ENCODE assay signal across 20 cellular contexts in the genomic region with DNA sequence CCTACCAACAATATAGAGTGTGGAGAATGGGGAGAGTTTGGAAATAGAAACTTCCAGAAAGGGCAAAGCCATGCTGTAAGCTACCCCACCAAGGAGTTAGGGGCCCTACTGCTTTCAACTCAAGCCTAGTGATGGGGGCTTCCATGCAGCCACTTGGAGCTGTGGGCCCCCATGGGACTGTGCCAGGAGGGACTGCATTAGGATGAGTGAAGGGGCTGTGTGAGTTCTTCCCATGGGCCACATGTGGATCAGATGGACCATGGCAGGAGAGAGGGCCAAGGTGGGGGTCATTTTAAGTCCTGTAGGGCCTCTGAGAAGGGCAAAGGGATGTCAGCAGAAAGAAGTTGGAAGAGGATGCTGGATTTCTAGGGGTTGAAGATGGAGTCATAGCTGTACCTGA. TPM values are rescaled to one million over a fixed set of nuclear protein-coding genes. Genes with fewer than 3 reads are reported as not detected.
DNase-seq lines count a peak whose midpoint lies in the region; ATAC-seq and TF ChIP-seq lines count a peak whose summit lies in the region.
"Had no signal": no experiment of that assay in that cellular context is flagged by ENCODE, and none has a peak within 500 bp of the region (broad histone marks: within the 10 kb centered on the region; RNA-seq: fewer than 3 reads in every experiment).

No MANE protein-coding gene starts in this region.

- no peaks in the 10 kb centered on the region for H3K79me2 ChIP-seq in H9 (ENCODE audit: insufficient read depth, low read length)

- H2AK5ac ChIP-seq in H9 (ENCODE audit: insufficient read length, low read length) = no peak overlapping the region

- H3K23ac ChIP-seq in H9 (ENCODE audit: insufficient read length, low read depth, low read length) = no peak overlapping the region

- H4K91ac ChIP-seq in H9 (ENCODE audit: insufficient read length, low read depth, low read length) = peak overlapping the region; percentile 32

- peaks cover 3% of the 10 kb centered on the region; the same call in 1 of the 2 replicates for H3K4me1 ChIP-seq in H9 (ENCODE audit: insufficient read depth, low read length)
- peaks cover 0 to 51% (median 28%) of the 10 kb centered on the region in 6 donors for H3K4me1 ChIP-seq in spleen

- ATAC-seq in HG03354 (IDR thresholded peaks at IDR 0.05; ENCODE audit: poor library complexity, severe bottlenecking, unreplicated experiment) (no peak), HG02852 (IDR thresholded peaks at IDR 0.05; ENCODE audit: unreplicated experiment) (no peak)
- ATAC-seq: naive thymus-derived CD8-positive, alpha-beta T cell; stimulated activated naive CD8-positive, alpha-beta T cell treated with anti-CD3 and anti-CD28 coated beads, Interleukin-15, Interleukin-2, amounts not matched to agents 100 U/mL and 50 U/mL, for 24 hours had no signal

- TF ChIP-seq POLR2A in spleen (IDR thresholded peaks at IDR 0.05) = no peak

- no peak overlapping the region for H3T11ph ChIP-seq in H9 (ENCODE audit: low read length)

- TF ChIP-seq CTCF in H9 (conservative IDR thresholded peaks at IDR 0.05) (no peak), coronary artery (IDR thresholded peaks at IDR 0.05) (no peak), mesothelial cell of epicardium (IDR thresholded peaks at IDR 0.05; ENCODE audit: unreplicated experiment) (no peak), spleen (IDR thresholded peaks at IDR 0.05 in 8 of 11, conservative IDR thresholded peaks at IDR 0.05 in 3 of 11) (no peak)

- no peaks in the 10 kb centered on the region; the same call in 1 of the 2 replicates for H3K27me3 Mint-ChIP-seq in H9 (ENCODE audit: low read depth)
- H3K27me3 Mint-ChIP-seq in mesothelial cell of epicardium (ENCODE audit: low read depth) = no peaks in the 10 kb centered on the region

- H3K4ac ChIP-seq in H9 (ENCODE audit: low read depth, low read length) = no peak overlapping the region

- H3K27ac Mint-ChIP-seq in H9 (no peak overlapping the region; a peak in 1 of 7 replicates), mesothelial cell of epicardium (peak overlapping the region; percentile 80)
- H3K27ac Mint-ChIP-seq: activated T-cell treated with anti-CD3 and anti-CD28 coated beads, Interleukin-2, amount 50 U/mL, for 24 hours; HFFc6 had no signal

- no peak overlapping the region for H2BK20ac ChIP-seq in H9 (ENCODE audit: low read depth, low read length, poor library complexity, severe bottlenecking)

- no peak overlapping the region for H4K8ac ChIP-seq in H9 (replicated peaks; ENCODE audit: insufficient read length, low read depth, low read length)

- no peaks in the 10 kb centered on the region for H4K20me1 ChIP-seq in H9 (ENCODE audit: control insufficient read depth, insufficient read depth, insufficient read length)

- no peak overlapping the region for H2BK12ac ChIP-seq in H9 (ENCODE audit: insufficient read length, low read depth, low read length)

- H4K5ac ChIP-seq in H9 (ENCODE audit: insufficient read length, low read depth, low read length) = no peak overlapping the region

- peaks cover 0 to under 1% (median 0%) of the 10 kb centered on the region in 6 donors for H3K36me3 ChIP-seq in spleen

- no peaks in the 10 kb centered on the region for H3K79me1 ChIP-seq in H9 (ENCODE audit: insufficient read depth, low read depth, low read length, poor library complexity, severe bottlenecking)

- H3K4me1 Mint-ChIP-seq in H9 (peaks cover 25 to 37% of the 10 kb centered on the region in 2 experiments), mesothelial cell of epicardium (peaks cover 32% of the 10 kb centered on the region)

- H3K27me3 ChIP-seq in H9 (ENCODE audit: insufficient read depth, low read length) = no peaks in the 10 kb centered on the region
- H3K27me3 ChIP-seq in spleen (replicated peaks in 1 of 7) = peaks cover 0 to 6% (median 0%) of the 10 kb centered on the region in 7 donors

- H3K36me3 Mint-ChIP-seq in H9 (ENCODE audit: insufficient read depth in 1 of 3, low read depth in 3 of 3) = peaks cover 0 to 6% (median 3%) of the 10 kb centered on the region in 3 experiments; a peak in 2 of 7 replicates
- H3K36me3 Mint-ChIP-seq in mesothelial cell of epicardium = no peaks in the 10 kb centered on the region

- H3K4me3 Mint-ChIP-seq in H9 = no peak overlapping the region
- no peak overlapping the region for H3K4me3 Mint-ChIP-seq in mesothelial cell of epicardium
- H3K4me3 Mint-ChIP-seq: activated T-cell treated with anti-CD3 and anti-CD28 coated beads, Interleukin-2, amount 50 U/mL, for 24 hours; HFFc6; naive thymus-derived CD8-positive, alpha-beta T cell had no signal

- no peak overlapping the region for H3K9ac ChIP-seq in H9 (ENCODE audit: extremely low read depth, insufficient read length, low read length)

- H2AFZ ChIP-seq in H9 (ENCODE audit: low read length) = no peak overlapping the region

- H3K4me3 ChIP-seq in coronary artery = no peak overlapping the region
- H3K4me3 ChIP-seq in spleen = peak overlapping the region in 2 of 8 donors; percentile 10 to 56

- intact Hi-C loops in spleen (cut with DNase I; ENCODE audit: low total_unique reads) = no loop called here

- H3K9me3 ChIP-seq in H9 (ENCODE audit: control insufficient read depth, low read depth, low read length) (no peaks in the 10 kb centered on the region), spleen (peaks cover 0 to 5% (median 4%) of the 10 kb centered on the region in 8 donors)

- peaks cover 0 to 4% of the 10 kb centered on the region in 2 experiments; a peak in 3 of 5 replicates for H3K9me3 Mint-ChIP-seq in H9
- peaks cover 9% of the 10 kb centered on the region for H3K9me3 Mint-ChIP-seq in mesothelial cell of epicardium
- H3K9me3 Mint-ChIP-seq: activated T-cell treated with anti-CD3 and anti-CD28 coated beads, Interleukin-2, amount 50 U/mL, for 24 hours; HFFc6 had no signal

- DNase-seq in H9 (no peak), coronary artery (ENCODE audit: low spot score) (no peak), mesothelial cell of epicardium (ENCODE audit: low spot score in 2 of 2, unreplicated experiment in 2 of 2) (no peak), spleen (no peak), amygdala (lab: John Stamatoyannopoulos, UW) (no peak), NCI-H2107 (lab: John Stamatoyannopoulos, UW) (no peak)
- DNase-seq: activated CD8-positive, alpha-beta memory T cell treated with anti-CD3 and anti-CD28 coated beads for 24 hours; activated naive CD4-positive, alpha-beta T cell; activated T-cell treated with anti-CD3 and anti-CD28 coated beads, Interleukin-2, amount 50 U/mL, for 24 hours; anterior cingulate cortex; Calu3; cerebellar nuclear complex; HFFc6; naive thymus-derived CD8-positive, alpha-beta T cell; NCI-H1694; NCI-H774; stimulated activated CD4-positive, alpha-beta T cell treated with anti-CD3 and anti-CD28 coated beads, Interleukin-4, amount 100 ng/mL, for 24 hours; stimulated activated naive CD8-positive, alpha-beta T cell treated with anti-CD3 and anti-CD28 coated beads, Interleukin-15, Interleukin-2, amounts not matched to agents 100 U/mL and 50 U/mL, for 24 hours had no signal

- H2BK120ac ChIP-seq in H9 (ENCODE audit: low read depth, low read length, poor library complexity, severe bottlenecking) = no peak overlapping the region

- no peak overlapping the region for H3K4me2 ChIP-seq in H9 (ENCODE audit: insufficient read depth, insufficient read length, low read length)

- H3K23me2 ChIP-seq in H9 (ENCODE audit: insufficient read length, low read depth, low read length, poor library complexity, severe bottlenecking) = peaks cover 5% of the 10 kb centered on the region

- H2BK5ac ChIP-seq in H9 (ENCODE audit: insufficient read length, low read length) = no peak overlapping the region

- H2BK15ac ChIP-seq in H9 (ENCODE audit: low read depth, low read length) = no peak overlapping the region; the same call in 1 of the 2 replicates

- no peak overlapping the region for H3K56ac ChIP-seq in H9 (ENCODE audit: insufficient read length, low read depth, low read length)

- H3K27ac ChIP-seq in H9 (ENCODE audit: insufficient read length, low read depth, low read length) = no peak overlapping the region
- H3K27ac ChIP-seq in coronary artery = peak overlapping the region; percentile 46 to 89
- H3K27ac ChIP-seq in spleen = peak overlapping the region in 6 of 8 donors; percentile 32 to 92 (median 88)

- no peak overlapping the region for H3K14ac ChIP-seq in H9 (ENCODE audit: insufficient read depth, low read length)

- H3K18ac ChIP-seq in H9 (ENCODE audit: insufficient read length, low read depth, low read length) = no peak overlapping the region

RNA-seq across cellular contexts. Expression of a gene that starts 23.1 kb away (rescaled TPM):
- total RNA-seq in H9 (2021) = 22.2 and 23.4 TPM in 2 replicates
- 21.9 to 22.9 TPM (median 22.4 TPM) in 3 replicates for total RNA-seq in mesothelial cell of epicardium
- total RNA-seq in spleen = 10 to 100 TPM; 14.9 to 33.8 (median 24.7) TPM
- polyA plus RNA-seq in spleen = 1 to 10 TPM; 4.2 to 9.6 (median 5.1) TPM

RNA-seq across cellular contexts. Expression of a gene that starts 46.5 kb away (rescaled TPM):
- total RNA-seq in H9 (2021) = 59.0 and 60.1 TPM in 2 replicates
- 126 to 131 TPM (median 128 TPM) in 3 replicates for total RNA-seq in mesothelial cell of epicardium
- 10 to 100 TPM; 38.2 to 62.7 (median 47.7) TPM for total RNA-seq in spleen
- polyA plus RNA-seq in spleen = 10 to 100 TPM in 1 of 3 donors, 1 to 10 TPM in 2; 4.1 to 15.8 (median 6.3) TPM
